1 cellular context compared by ENCODE assay signal in genomic region chr1:24415334-24415909, GRCh38.
TF ChIP-seq lines count a peak whose summit lies in the region.

Gene NIPAL3, plus strand, starts transcription at chr1:24415802. Its CDS starts 3,746 bp downstream, at chr1:24419548.

TF ChIP-seq in K562, 482 proteins besides CTCF, POLR2A, EP300 and RAD21 (continued from another document):
- TF ChIP-seq CXXC5 (CRISPR knock-in tag; IDR thresholded peaks at IDR 0.05), result peak; percentile 53
- peak; percentile 95 for TF ChIP-seq NEUROD1 (IDR thresholded peaks at IDR 0.05; ENCODE audit: borderline replicate concordance, low read depth, low read length, partially characterized antibody)
- TF ChIP-seq ZBTB2 (IDR thresholded peaks at IDR 0.05), result 0 out of 2 replicates have a peak, but pooled peaks have one; percentile 32
- TF ChIP-seq SIRT6 (IDR thresholded peaks at IDR 0.05; ENCODE audit: low read depth, low read length), result no peak
- TF ChIP-seq ZNF668 (CRISPR knock-in tag; IDR thresholded peaks at IDR 0.05), result no peak
- TF ChIP-seq SIN3B (IDR thresholded peaks at IDR 0.05; ENCODE audit: low read depth), result peak; percentile 10; the same call in 1 of the 2 replicates
- peak; percentile 86 for TF ChIP-seq RB1 (IDR thresholded peaks at IDR 0.05; ENCODE audit: low read depth)
- TF ChIP-seq GABPB1 (CRISPR knock-in tag; IDR thresholded peaks at IDR 0.05), result peak; percentile 59; the same call in 1 of the 2 replicates
- TF ChIP-seq ZNF274 (IDR thresholded peaks at IDR 0.05; ENCODE audit: borderline replicate concordance, low read depth, low read length), result no peak
- TF ChIP-seq ESRRA (IDR thresholded peaks at IDR 0.05; ENCODE audit: borderline replicate concordance, low read depth), result peak; percentile 60
- TF ChIP-seq ZBTB1 (CRISPR knock-in tag; IDR thresholded peaks at IDR 0.05; ENCODE audit: borderline replicate concordance, low read depth), result no peak
- TF ChIP-seq PRMT5 (CRISPR knock-in tag; IDR thresholded peaks at IDR 0.05), result no peak
- peak; percentile 8 to 90; a peak in 1 of 4 replicates for TF ChIP-seq MLLT1 (IDR thresholded peaks at IDR 0.05)
- TF ChIP-seq SFPQ (IDR thresholded peaks at IDR 0.05; ENCODE audit: low read depth, low read length), result no peak
- TF ChIP-seq, protein P1, sequence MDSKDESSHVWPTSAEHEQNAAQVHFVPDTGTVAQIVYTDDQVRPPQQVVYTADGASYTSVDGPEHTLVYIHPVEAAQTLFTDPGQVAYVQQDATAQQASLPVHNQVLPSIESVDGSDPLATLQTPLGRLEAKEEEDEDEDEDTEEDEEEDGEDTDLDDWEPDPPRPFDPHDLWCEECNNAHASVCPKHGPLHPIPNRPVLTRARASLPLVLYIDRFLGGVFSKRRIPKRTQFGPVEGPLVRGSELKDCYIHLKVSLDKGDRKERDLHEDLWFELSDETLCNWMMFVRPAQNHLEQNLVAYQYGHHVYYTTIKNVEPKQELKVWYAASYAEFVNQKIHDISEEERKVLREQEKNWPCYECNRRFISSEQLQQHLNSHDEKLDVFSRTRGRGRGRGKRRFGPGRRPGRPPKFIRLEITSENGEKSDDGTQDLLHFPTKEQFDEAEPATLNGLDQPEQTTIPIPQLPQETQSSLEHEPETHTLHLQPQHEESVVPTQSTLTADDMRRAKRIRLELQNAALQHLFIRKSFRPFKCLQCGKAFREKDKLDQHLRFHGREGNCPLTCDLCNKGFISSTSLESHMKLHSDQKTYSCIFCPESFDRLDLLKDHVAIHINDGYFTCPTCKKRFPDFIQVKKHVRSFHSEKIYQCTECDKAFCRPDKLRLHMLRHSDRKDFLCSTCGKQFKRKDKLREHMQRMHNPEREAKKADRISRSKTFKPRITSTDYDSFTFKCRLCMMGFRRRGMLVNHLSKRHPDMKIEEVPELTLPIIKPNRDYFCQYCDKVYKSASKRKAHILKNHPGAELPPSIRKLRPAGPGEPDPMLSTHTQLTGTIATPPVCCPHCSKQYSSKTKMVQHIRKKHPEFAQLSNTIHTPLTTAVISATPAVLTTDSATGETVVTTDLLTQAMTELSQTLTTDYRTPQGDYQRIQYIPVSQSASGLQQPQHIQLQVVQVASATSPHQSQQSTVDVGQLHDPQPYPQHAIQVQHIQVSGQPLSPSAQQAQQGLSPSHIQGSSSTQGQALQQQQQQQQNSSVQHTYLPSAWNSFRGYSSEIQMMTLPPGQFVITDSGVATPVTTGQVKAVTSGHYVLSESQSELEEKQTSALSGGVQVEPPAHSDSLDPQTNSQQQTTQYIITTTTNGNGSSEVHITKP (IDR thresholded peaks at IDR 0.05; ENCODE audit: partially characterized antibody), result peak; percentile 74
- peak; percentile 66 for TF ChIP-seq HMGN3 (IDR thresholded peaks at IDR 0.05; ENCODE audit: borderline replicate concordance, extremely low read depth, insufficient read length, low read depth, low read length)
- no peak for TF ChIP-seq ZNF589 (CRISPR knock-in tag; IDR thresholded peaks at IDR 0.05; ENCODE audit: low read depth)
- TF ChIP-seq SMC3 (conservative IDR thresholded peaks at IDR 0.05; ENCODE audit: insufficient read depth, low read depth, low read length), result peak; percentile 48; the same call in 1 of the 2 replicates
- TF ChIP-seq MYBL2 (IDR thresholded peaks at IDR 0.05; ENCODE audit: low read depth), result no peak; the same call in 1 of the 2 replicates
- no peak for TF ChIP-seq MYBL2 (CRISPR knock-in tag; IDR thresholded peaks at IDR 0.05; ENCODE audit: borderline replicate concordance)
- peak; percentile 57; the same call in 1 of the 2 replicates for TF ChIP-seq CREB1 (IDR thresholded peaks at IDR 0.05)
- peak; percentile 77 for TF ChIP-seq CREB1 (CRISPR knock-in tag; IDR thresholded peaks at IDR 0.05)
- TF ChIP-seq SP2 (IDR thresholded peaks at IDR 0.05; ENCODE audit: extremely low read depth, low read depth, low read length, poor library complexity, severe bottlenecking), result peak; percentile 92
- TF ChIP-seq ASH1L (IDR thresholded peaks at IDR 0.05; ENCODE audit: borderline replicate concordance, low read depth, partially characterized antibody), result peak; percentile 94
- 0 out of 2 replicates have a peak, but pooled peaks have one; percentile 48 for TF ChIP-seq MYNN (IDR thresholded peaks at IDR 0.05)
- TF ChIP-seq MYNN (CRISPR knock-in tag; IDR thresholded peaks at IDR 0.05), result no peak
